11 cellular contexts compared by ENCODE assay signal in the genomic region with DNA sequence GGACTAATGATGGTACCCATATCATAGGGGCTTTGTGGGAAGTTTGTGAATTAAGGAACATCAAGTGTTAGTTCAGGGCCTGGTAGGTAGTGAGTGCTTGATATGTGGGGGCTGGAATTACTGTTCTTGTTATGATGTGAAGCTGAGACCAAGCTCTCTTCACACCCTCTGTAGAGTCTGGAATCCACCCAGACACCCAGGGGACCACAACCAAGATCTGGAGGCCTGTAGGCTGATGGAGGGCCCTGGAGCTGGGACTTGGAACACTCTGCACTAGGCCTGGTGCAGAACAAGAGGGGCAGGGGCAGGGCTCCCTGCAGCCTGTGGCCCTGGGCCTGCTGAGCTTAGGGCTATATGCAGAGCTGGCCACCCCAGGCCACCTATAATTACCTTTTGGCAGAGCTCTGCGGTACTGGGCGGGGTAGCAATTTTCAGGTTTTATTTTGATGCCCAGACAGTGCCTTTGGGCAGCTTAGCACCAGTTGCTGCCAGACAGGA.
"Had no signal": no experiment of that assay in that cellular context is flagged by ENCODE, and none has a peak within 500 bp of the region (broad histone marks: within the 10 kb centered on the region; RNA-seq: fewer than 3 reads in every experiment).

No MANE protein-coding gene starts in this region.

- H3K27me3 Mint-ChIP-seq: activated CD4-positive, alpha-beta T cell treated with anti-CD3 and anti-CD28 coated beads, Interleukin-2, amount 10 ng/mL, durations not matched to agents 7 days and 5 days had no signal

- H3K4me1 Mint-ChIP-seq: activated CD4-positive, alpha-beta T cell treated with anti-CD3 and anti-CD28 coated beads, Interleukin-2, amount 10 ng/mL, durations not matched to agents 7 days and 5 days; naive B cell had no signal

- H3K36me3 ChIP-seq: breast epithelium, gastrocnemius medialis, heart left ventricle, tibial artery, vagina had no signal

- H3K9me3 Mint-ChIP-seq: activated CD4-positive, alpha-beta T cell treated with anti-CD3 and anti-CD28 coated beads, Interleukin-2, amount 10 ng/mL, durations not matched to agents 7 days and 5 days; activated T-helper 1 cell treated with anti-CD3 and anti-CD28 coated beads, Interleukin-12 subunit alpha, Interleukin-12 subunit beta, Interleukin-2, Interleukin-4 antibody, amounts not matched to agents 30 ng/mL and 10 ng/mL and 1 ng/mL, durations not matched to agents 14 hours and 24 hours and 36 hours; naive B cell had no signal

- H3K4me3 ChIP-seq: breast epithelium, gastrocnemius medialis, heart left ventricle, tibial artery, vagina had no signal

- H3K4me3 Mint-ChIP-seq: activated CD4-positive, alpha-beta T cell treated with anti-CD3 and anti-CD28 coated beads, Interleukin-2, amount 10 ng/mL, durations not matched to agents 7 days and 5 days; activated T-helper 1 cell treated with anti-CD3 and anti-CD28 coated beads, Interleukin-12 subunit alpha, Interleukin-12 subunit beta, Interleukin-2, Interleukin-4 antibody, amounts not matched to agents 30 ng/mL and 10 ng/mL and 1 ng/mL, durations not matched to agents 14 hours and 24 hours and 36 hours; naive B cell had no signal

- H3K27ac ChIP-seq: tibial artery, vagina had no signal

- H3K9me3 ChIP-seq: breast epithelium, gastrocnemius medialis, heart left ventricle, tibial artery, vagina had no signal

- ATAC-seq: gastrocnemius medialis, heart left ventricle, left colon had no signal

- H3K36me3 Mint-ChIP-seq: naive B cell had no signal

- DNase-seq: activated CD4-positive, alpha-beta T cell treated with anti-CD3 and anti-CD28 coated beads, Interleukin-2, amount 10 ng/mL, durations not matched to agents 7 days and 5 days; anterior cingulate cortex; gastrocnemius medialis; left colon; naive B cell; stimulated activated naive CD4-positive, alpha-beta T cell; tibial artery had no signal

- H3K4me1 ChIP-seq: breast epithelium, vagina had no signal

- H3K27me3 ChIP-seq: breast epithelium, gastrocnemius medialis, heart left ventricle, tibial artery, vagina had no signal

- H3K27ac Mint-ChIP-seq: activated CD4-positive, alpha-beta T cell treated with anti-CD3 and anti-CD28 coated beads, Interleukin-2, amount 10 ng/mL, durations not matched to agents 7 days and 5 days; activated T-helper 1 cell treated with anti-CD3 and anti-CD28 coated beads, Interleukin-12 subunit alpha, Interleukin-12 subunit beta, Interleukin-2, Interleukin-4 antibody, amounts not matched to agents 30 ng/mL and 10 ng/mL and 1 ng/mL, durations not matched to agents 14 hours and 24 hours and 36 hours; naive B cell had no signal
